ENCODE assay signal across 28 cellular contexts in the genomic region with DNA sequence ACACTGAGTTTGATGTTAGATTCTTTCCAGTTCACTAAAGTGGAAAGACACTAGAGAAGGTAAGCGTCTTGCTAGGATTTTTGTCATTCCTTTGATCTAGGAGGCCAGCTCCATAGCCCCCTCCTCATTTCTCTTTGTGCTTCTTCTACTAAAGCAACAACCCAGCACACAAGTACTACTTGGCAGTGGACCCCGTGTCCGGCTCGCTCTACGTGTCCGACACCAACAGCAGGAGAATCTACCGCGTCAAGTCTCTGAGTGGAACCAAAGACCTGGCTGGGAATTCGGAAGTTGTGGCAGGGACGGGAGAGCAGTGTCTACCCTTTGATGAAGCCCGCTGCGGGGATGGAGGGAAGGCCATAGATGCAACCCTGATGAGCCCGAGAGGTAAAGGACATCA.
"Had no signal": no experiment of that assay in that cellular context is flagged by ENCODE, and none has a peak within 500 bp of the region (broad histone marks: within the 10 kb centered on the region; RNA-seq: fewer than 3 reads in every experiment).

No MANE protein-coding gene starts in this region.

- H3K27ac Mint-ChIP-seq: stimulated activated effector memory CD8-positive, alpha-beta T cell treated with anti-CD3 and anti-CD28 coated beads, Interleukin-12 subunit alpha, Interleukin-12 subunit beta, amount 100 ng/mL, for 72 hours; stimulated activated memory B cell treated with anti-CD40 and anti-IgM and Interleukin-4, amounts not matched to agents 10 μg/mL and 1 μg/mL and 100 μg/mL, for 72 hours; stimulated activated naive B cell treated with anti-CD40 and anti-IgM and Interleukin-4, amounts not matched to agents 10 μg/mL and 1 μg/mL and 100 μg/mL, for 72 hours; stimulated activated naive CD8-positive, alpha-beta T cell treated with anti-CD3 and anti-CD28 coated beads, Interleukin-15, amount 100 ng/mL, for 72 hours; stimulated activated naive CD8-positive, alpha-beta T cell treated with anti-CD3 and anti-CD28 coated beads, Interleukin-15, Interleukin-2, amounts not matched to agents 100 ng/mL and 50 ng/mL, for 24 hours; type B pancreatic cell had no signal

- H3K9me3 Mint-ChIP-seq: stimulated activated effector memory CD8-positive, alpha-beta T cell treated with anti-CD3 and anti-CD28 coated beads, Interleukin-12 subunit alpha, Interleukin-12 subunit beta, amount 100 ng/mL, for 72 hours; stimulated activated memory B cell treated with anti-CD40 and anti-IgM and Interleukin-4, amounts not matched to agents 10 μg/mL and 1 μg/mL and 100 μg/mL, for 72 hours; stimulated activated naive B cell treated with anti-CD40 and anti-IgM and Interleukin-4, amounts not matched to agents 10 μg/mL and 1 μg/mL and 100 μg/mL, for 72 hours; stimulated activated naive CD8-positive, alpha-beta T cell treated with anti-CD3 and anti-CD28 coated beads, Interleukin-15, amount 100 ng/mL, for 72 hours; stimulated activated naive CD8-positive, alpha-beta T cell treated with anti-CD3 and anti-CD28 coated beads, Interleukin-15, Interleukin-2, amounts not matched to agents 100 ng/mL and 50 ng/mL, for 24 hours; type B pancreatic cell had no signal

- H3K4me3 Mint-ChIP-seq: stimulated activated effector memory CD8-positive, alpha-beta T cell treated with anti-CD3 and anti-CD28 coated beads, Interleukin-12 subunit alpha, Interleukin-12 subunit beta, amount 100 ng/mL, for 72 hours; stimulated activated memory B cell treated with anti-CD40 and anti-IgM and Interleukin-4, amounts not matched to agents 10 μg/mL and 1 μg/mL and 100 μg/mL, for 72 hours; stimulated activated naive B cell treated with anti-CD40 and anti-IgM and Interleukin-4, amounts not matched to agents 10 μg/mL and 1 μg/mL and 100 μg/mL, for 72 hours; stimulated activated naive CD8-positive, alpha-beta T cell treated with anti-CD3 and anti-CD28 coated beads, Interleukin-15, amount 100 ng/mL, for 72 hours; stimulated activated naive CD8-positive, alpha-beta T cell treated with anti-CD3 and anti-CD28 coated beads, Interleukin-15, Interleukin-2, amounts not matched to agents 100 ng/mL and 50 ng/mL, for 24 hours; type B pancreatic cell had no signal

- FAIRE-seq: urothelium cell line had no signal

- H3K27me3 Mint-ChIP-seq: stimulated activated memory B cell treated with anti-CD40 and anti-IgM and Interleukin-4, amounts not matched to agents 10 μg/mL and 1 μg/mL and 100 μg/mL, for 72 hours; stimulated activated naive CD8-positive, alpha-beta T cell treated with anti-CD3 and anti-CD28 coated beads, Interleukin-15, amount 100 ng/mL, for 72 hours; stimulated activated naive CD8-positive, alpha-beta T cell treated with anti-CD3 and anti-CD28 coated beads, Interleukin-15, Interleukin-2, amounts not matched to agents 100 ng/mL and 50 ng/mL, for 24 hours; type B pancreatic cell had no signal

- H3K9me3 ChIP-seq: stomach, suprapubic skin, testis, thoracic aorta, tibial artery, tibial nerve, transverse colon, upper lobe of left lung, upper lobe of right lung, uterus, vagina had no signal

- H3K4me1 Mint-ChIP-seq: stimulated activated effector memory CD8-positive, alpha-beta T cell treated with anti-CD3 and anti-CD28 coated beads, Interleukin-12 subunit alpha, Interleukin-12 subunit beta, amount 100 ng/mL, for 72 hours; stimulated activated memory B cell treated with anti-CD40 and anti-IgM and Interleukin-4, amounts not matched to agents 10 μg/mL and 1 μg/mL and 100 μg/mL, for 72 hours; stimulated activated naive B cell treated with anti-CD40 and anti-IgM and Interleukin-4, amounts not matched to agents 10 μg/mL and 1 μg/mL and 100 μg/mL, for 72 hours; stimulated activated naive CD8-positive, alpha-beta T cell treated with anti-CD3 and anti-CD28 coated beads, Interleukin-15, amount 100 ng/mL, for 72 hours had no signal

- H3K36me3 Mint-ChIP-seq: stimulated activated effector memory CD8-positive, alpha-beta T cell treated with anti-CD3 and anti-CD28 coated beads, Interleukin-12 subunit alpha, Interleukin-12 subunit beta, amount 100 ng/mL, for 72 hours; stimulated activated memory B cell treated with anti-CD40 and anti-IgM and Interleukin-4, amounts not matched to agents 10 μg/mL and 1 μg/mL and 100 μg/mL, for 72 hours; stimulated activated naive B cell treated with anti-CD40 and anti-IgM and Interleukin-4, amounts not matched to agents 10 μg/mL and 1 μg/mL and 100 μg/mL, for 72 hours had no signal

- H3K4me1 ChIP-seq: suprapubic skin, testis, uterus had no signal

- H3K4me3 ChIP-seq: stomach, suprapubic skin, testis, thoracic aorta, tibial artery, tibial nerve, transverse colon, upper lobe of left lung, upper lobe of right lung, uterus, vagina had no signal

- H3K27ac ChIP-seq: stomach, suprapubic skin, testis, thoracic aorta, tibial artery, tibial nerve, transverse colon, upper lobe of left lung, upper lobe of right lung, uterus, vagina had no signal

- H3K27me3 ChIP-seq: stomach, suprapubic skin, testis, tibial nerve, transverse colon, upper lobe of left lung, upper lobe of right lung, uterus, vagina had no signal

- ATAC-seq: stimulated activated effector memory CD8-positive, alpha-beta T cell treated with anti-CD3 and anti-CD28 coated beads, Interleukin-12 subunit alpha, Interleukin-12 subunit beta, amount 100 ng/mL, for 72 hours; stimulated activated memory B cell treated with anti-CD40 and anti-IgM and Interleukin-4, amounts not matched to agents 10 μg/mL and 1 μg/mL and 100 μg/mL, for 72 hours; stimulated activated naive B cell treated with anti-CD40 and anti-IgM and Interleukin-4, amounts not matched to agents 10 μg/mL and 1 μg/mL and 100 μg/mL, for 72 hours; stimulated activated naive CD8-positive, alpha-beta T cell treated with anti-CD3 and anti-CD28 coated beads, Interleukin-15, amount 100 ng/mL, for 72 hours; stimulated activated naive CD8-positive, alpha-beta T cell treated with anti-CD3 and anti-CD28 coated beads, Interleukin-15, Interleukin-2, amounts not matched to agents 100 U/mL and 50 U/mL, for 24 hours; upper lobe of right lung had no signal

- H3K36me3 ChIP-seq: stomach, suprapubic skin, thoracic aorta, tibial artery, tibial nerve, transverse colon, upper lobe of left lung, upper lobe of right lung, uterus, vagina had no signal

- DNase-seq: stimulated activated CD4-positive, alpha-beta T cell treated with anti-CD3 and anti-CD28 coated beads, Interleukin-2, amount 100 ng/mL, for 48 hours; stimulated activated CD4-positive, alpha-beta T cell treated with anti-CD3 and anti-CD28 coated beads, Interleukin-4, amount 100 ng/mL, for 1 hour; stimulated activated CD4-positive, alpha-beta T cell treated with anti-CD3 and anti-CD28 coated beads, Interleukin-4, amount 100 ng/mL, for 24 hours; stimulated activated CD4-positive, alpha-beta T cell treated with anti-CD3 and anti-CD28 coated beads, Interleukin-4, amount 100 ng/mL, for 4 hours; stimulated activated CD8-positive, alpha-beta memory T cell treated with anti-CD3 and anti-CD28 coated beads, Interleukin-4, amount 100 ng/mL, for 48 hours; stimulated activated naive B cell treated with anti-CD40 and anti-IgM and Interleukin-4, amounts not matched to agents 10 μg/mL and 1 μg/mL and 100 μg/mL, for 72 hours; stimulated activated naive CD4-positive, alpha-beta T cell; stimulated activated naive CD4-positive, alpha-beta T cell treated with Interleukin-2 at 50 U/mL for 16 hours; stimulated activated naive CD8-positive, alpha-beta T cell treated with anti-CD3 and anti-CD28 coated beads, Interleukin-15, amount 100 ng/mL, for 72 hours; stimulated activated naive CD8-positive, alpha-beta T cell treated with anti-CD3 and anti-CD28 coated beads, Interleukin-15, Interleukin-2, amounts not matched to agents 100 U/mL and 50 U/mL, for 24 hours; stomach; substantia nigra; testis; tibial artery; transverse colon; trophoblast cell; upper lobe of left lung; upper lobe of right lung; uterus had no signal
